In genomic region chr6:19988555-19988954, GRCh38 we compare ENCODE assay signal across 13 cellular contexts.
DNase-seq lines count a peak whose midpoint lies in the region; FAIRE-seq and TF ChIP-seq lines count a peak whose summit lies in the region.
"Had no signal": no experiment of that assay in that cellular context is flagged by ENCODE, and none has a peak within 500 bp of the region (broad histone marks: within the 10 kb centered on the region; RNA-seq: fewer than 3 reads in every experiment).

No MANE protein-coding gene starts in this region.

- H3K4me2 ChIP-seq in MM.1S (ENCODE audit: low read depth, low read length) (no peak overlapping the region), keratinocyte (ENCODE audit: control insufficient read depth, extremely low read depth, insufficient read depth, low read depth, low read length) (no peak overlapping the region)

- H3K9me3 ChIP-seq in MM.1S (replicated peaks; ENCODE audit: insufficient read depth, low read length): no peaks in the 10 kb centered on the region
- no peaks in the 10 kb centered on the region for H3K9me3 ChIP-seq in keratinocyte (ENCODE audit: control insufficient read depth, low read depth, low read length)

- no peak overlapping the region for H3K27ac Mint-ChIP-seq in activated T-helper 2 cell treated with anti-CD3 and anti-CD28 coated beads, Interferon-gamma antibody, Interleukin-2, Interleukin-4, amounts not matched to agents 10 μg/mL and 5 μg/mL and 100 μg/mL, durations not matched to agents 14 hours and 24 hours and 36 hours
- H3K27ac Mint-ChIP-seq: stimulated activated memory B cell treated with anti-CD40 and anti-IgM and Interleukin-4, amounts not matched to agents 10 μg/mL and 1 μg/mL and 100 μg/mL, for 72 hours; T-helper 2 cell treated with Interferon-gamma antibody and Interleukin-4, amounts not matched to agents 5 μg/mL and 100 μg/mL, for 36 hours had no signal

- in situ Hi-C loops in GM13976 (cut with MboI; ENCODE audit: low sequenced_read_pairs, unreplicated experiment): no loop called here
- in situ Hi-C loops in brain microvascular endothelial cell (cut with HindIII; ENCODE audit: low pct_ligation_motif_present, low sequenced_read_pairs): no loop called here

- H3K4me3 ChIP-seq in MM.1S (ENCODE audit: low read length): no peak overlapping the region
- no peak overlapping the region for H3K4me3 ChIP-seq in brain microvascular endothelial cell (ENCODE audit: low read depth, low read length)
- no peak overlapping the region for H3K4me3 ChIP-seq in keratinocyte (ENCODE audit: control insufficient read depth in 2 of 3, extremely low read depth in 1 of 3, insufficient read depth in 2 of 3, low read depth in 1 of 3, low read length in 3 of 3)

- H3K27me3 ChIP-seq in MM.1S (replicated peaks; ENCODE audit: insufficient read depth, low read length) (no peaks in the 10 kb centered on the region), brain microvascular endothelial cell (replicated peaks) (no peaks in the 10 kb centered on the region), keratinocyte (ENCODE audit: control insufficient read depth, extremely low read depth, insufficient read depth, low read length) (no peaks in the 10 kb centered on the region)

- H3K9me2 ChIP-seq in MM.1S (replicated peaks; ENCODE audit: insufficient read depth, low read length): no peaks in the 10 kb centered on the region

- peak; percentile 39 for FAIRE-seq in keratinocyte (lab: Jason Lieb, UNC)

- H3K9me3 Mint-ChIP-seq in activated T-helper 2 cell treated with anti-CD3 and anti-CD28 coated beads, Interferon-gamma antibody, Interleukin-2, Interleukin-4, amounts not matched to agents 10 μg/mL and 5 μg/mL and 100 μg/mL, durations not matched to agents 14 hours and 24 hours and 36 hours: no peaks in the 10 kb centered on the region
- H3K9me3 Mint-ChIP-seq: stimulated activated memory B cell treated with anti-CD40 and anti-IgM and Interleukin-4, amounts not matched to agents 10 μg/mL and 1 μg/mL and 100 μg/mL, for 72 hours; T-helper 2 cell treated with Interferon-gamma antibody and Interleukin-4, amounts not matched to agents 5 μg/mL and 100 μg/mL, for 36 hours had no signal

- H3K27me3 Mint-ChIP-seq in activated T-helper 2 cell treated with anti-CD3 and anti-CD28 coated beads, Interferon-gamma antibody, Interleukin-2, Interleukin-4, amounts not matched to agents 10 μg/mL and 5 μg/mL and 100 μg/mL, durations not matched to agents 14 hours and 24 hours and 36 hours (ENCODE audit: low read depth): no peaks in the 10 kb centered on the region
- H3K27me3 Mint-ChIP-seq: stimulated activated memory B cell treated with anti-CD40 and anti-IgM and Interleukin-4, amounts not matched to agents 10 μg/mL and 1 μg/mL and 100 μg/mL, for 72 hours had no signal

- no peaks in the 10 kb centered on the region for H3K4me1 Mint-ChIP-seq in activated T-helper 2 cell treated with anti-CD3 and anti-CD28 coated beads, Interferon-gamma antibody, Interleukin-2, Interleukin-4, amounts not matched to agents 10 μg/mL and 5 μg/mL and 100 μg/mL, durations not matched to agents 14 hours and 24 hours and 36 hours (ENCODE audit: low read depth)
- H3K4me1 Mint-ChIP-seq: stimulated activated memory B cell treated with anti-CD40 and anti-IgM and Interleukin-4, amounts not matched to agents 10 μg/mL and 1 μg/mL and 100 μg/mL, for 72 hours had no signal

- H4K20me1 ChIP-seq in MM.1S (ENCODE audit: insufficient read depth, low read length) (no peaks in the 10 kb centered on the region), keratinocyte (ENCODE audit: control insufficient read depth, extremely low read depth, insufficient read depth, low read length) (no peaks in the 10 kb centered on the region)

- dilution Hi-C loops in keratinocyte (cut with MboI; ENCODE audit: extremely low pct_ligation_motif_present, low sequenced_read_pairs): no loop called here

- no peaks in the 10 kb centered on the region for H3K36me3 Mint-ChIP-seq in activated T-helper 2 cell treated with anti-CD3 and anti-CD28 coated beads, Interferon-gamma antibody, Interleukin-2, Interleukin-4, amounts not matched to agents 10 μg/mL and 5 μg/mL and 100 μg/mL, durations not matched to agents 14 hours and 24 hours and 36 hours (ENCODE audit: low read depth)
- H3K36me3 Mint-ChIP-seq: stimulated activated memory B cell treated with anti-CD40 and anti-IgM and Interleukin-4, amounts not matched to agents 10 μg/mL and 1 μg/mL and 100 μg/mL, for 72 hours had no signal

- intact Hi-C loops in activated T-helper 2 cell treated with anti-CD3 and anti-CD28 coated beads, Interferon-gamma antibody, Interleukin-2, Interleukin-4, amounts not matched to agents 10 μg/mL and 5 μg/mL and 100 μg/mL, durations not matched to agents 14 hours and 24 hours and 36 hours (cut with micrococcal nuclease): no loop called here

- H3K4me1 ChIP-seq in MM.1S (ENCODE audit: low read length) (no peaks in the 10 kb centered on the region), keratinocyte (ENCODE audit: control insufficient read depth, extremely low read depth, insufficient read depth, low read length) (no peaks in the 10 kb centered on the region)

- H3F3A ChIP-seq in MM.1S (ENCODE audit: insufficient read depth, low read length): no peaks in the 10 kb centered on the region

- H3K9ac ChIP-seq in MM.1S (ENCODE audit: low read length) (no peak overlapping the region), keratinocyte (ENCODE audit: control insufficient read depth, extremely low read depth, insufficient read depth, low read length) (no peak overlapping the region)

- H3K27ac ChIP-seq in MM.1S (ENCODE audit: low read length) (no peak overlapping the region), brain microvascular endothelial cell (no peak overlapping the region), keratinocyte (ENCODE audit: control insufficient read depth, insufficient read depth, low read length) (no peak overlapping the region)

- H3K9me1 ChIP-seq in keratinocyte (ENCODE audit: control insufficient read depth, extremely low read depth, insufficient read depth, low read length): no peaks in the 10 kb centered on the region

- no peaks in the 10 kb centered on the region for H3K36me3 ChIP-seq in MM.1S (replicated peaks; ENCODE audit: insufficient read depth, low read length)
- no peaks in the 10 kb centered on the region for H3K36me3 ChIP-seq in brain microvascular endothelial cell (replicated peaks)
- H3K36me3 ChIP-seq in keratinocyte (ENCODE audit: control insufficient read depth in 2 of 2, extremely low read depth in 1 of 2, insufficient read depth in 2 of 2, low read length in 2 of 2): no peaks in the 10 kb centered on the region

- H2AFZ ChIP-seq in MM.1S (ENCODE audit: low read length): no peak overlapping the region
- H2AFZ ChIP-seq in keratinocyte (ENCODE audit: control insufficient read depth, low read length): no peak overlapping the region

- DNase-seq in GM13976 (ENCODE audit: low spot score) (peak; percentile 16), MM.1S (peak; percentile 28), brain microvascular endothelial cell (peak; percentile 37), keratinocyte (ENCODE audit: low read depth, low spot score) (no peak), NCI-H345 treated with DMSO at 0.1 percent for 48 hours (lab: John Stamatoyannopoulos, UW; ENCODE audit: unreplicated experiment) (no peak), NCI-H187 treated with DMSO at 0.1 percent for 48 hours (lab: John Stamatoyannopoulos, UW) (no peak), NCI-H446 (lab: John Stamatoyannopoulos, UW) (no peak)
- no peak for DNase-seq in activated T-helper 2 cell treated with anti-CD3 and anti-CD28 coated beads, Interferon-gamma antibody, Interleukin-2, Interleukin-4, amounts not matched to agents 10 μg/mL and 5 μg/mL and 100 μg/mL, durations not matched to agents 14 hours and 24 hours and 36 hours (ENCODE audit: low spot score)
- DNase-seq: left cardiac atrium, NCI-H1417 treated with DMSO at 0.1 percent for 48 hours, occipital lobe had no signal

- H3K79me2 ChIP-seq in MM.1S (ENCODE audit: low read length) (no peaks in the 10 kb centered on the region), keratinocyte (ENCODE audit: control insufficient read depth, insufficient read depth, low read length) (no peaks in the 10 kb centered on the region)

- TF ChIP-seq CTCF in GM13976 (IDR thresholded peaks at IDR 0.05; ENCODE audit: borderline replicate concordance, control extremely low read depth, extremely low read depth, insufficient read depth, missing control alignments): no peak
- TF ChIP-seq CTCF in MM.1S (IDR thresholded peaks at IDR 0.05; ENCODE audit: low read length): no peak
- no peak for TF ChIP-seq CTCF in brain microvascular endothelial cell (IDR thresholded peaks at IDR 0.05; ENCODE audit: low read depth, low read length, missing control alignments)
- TF ChIP-seq CTCF in keratinocyte (optimal IDR thresholded peaks at IDR 0.05 in 1 of 3, IDR thresholded peaks at IDR 0.05 in 1 of 3, conservative IDR thresholded peaks at IDR 0.05 in 1 of 3; ENCODE audit: extremely low read depth in 1 of 3, insufficient read depth in 2 of 3, low read length in 3 of 3): no peak

- no peak overlapping the region for H3K4me3 Mint-ChIP-seq in activated T-helper 2 cell treated with anti-CD3 and anti-CD28 coated beads, Interferon-gamma antibody, Interleukin-2, Interleukin-4, amounts not matched to agents 10 μg/mL and 5 μg/mL and 100 μg/mL, durations not matched to agents 14 hours and 24 hours and 36 hours (ENCODE audit: low read depth)
- H3K4me3 Mint-ChIP-seq: stimulated activated memory B cell treated with anti-CD40 and anti-IgM and Interleukin-4, amounts not matched to agents 10 μg/mL and 1 μg/mL and 100 μg/mL, for 72 hours; T-helper 2 cell treated with Interferon-gamma antibody and Interleukin-4, amounts not matched to agents 5 μg/mL and 100 μg/mL, for 36 hours had no signal

Comparison
In these comparisons a context has a peak if more than half of its experiments do, and no peak if none do; other contexts are left out.
1. DNase-seq: peak in GM13976 (single experiment), MM.1S (single experiment) and brain microvascular endothelial cell (single experiment); none in keratinocyte (single experiment), activated T-helper 2 cell treated with anti-CD3 and anti-CD28 coated beads, Interferon-gamma antibody, Interleukin-2, Interleukin-4, amounts not matched to agents 10 μg/mL and 5 μg/mL and 100 μg/mL, durations not matched to agents 14 hours and 24 hours and 36 hours (single experiment), NCI-H345 treated with DMSO at 0.1 percent for 48 hours (single experiment), NCI-H187 treated with DMSO at 0.1 percent for 48 hours (single experiment) and NCI-H446 (0 of 2).